ENCODE assay signal across 24 cellular contexts in the genomic region with DNA sequence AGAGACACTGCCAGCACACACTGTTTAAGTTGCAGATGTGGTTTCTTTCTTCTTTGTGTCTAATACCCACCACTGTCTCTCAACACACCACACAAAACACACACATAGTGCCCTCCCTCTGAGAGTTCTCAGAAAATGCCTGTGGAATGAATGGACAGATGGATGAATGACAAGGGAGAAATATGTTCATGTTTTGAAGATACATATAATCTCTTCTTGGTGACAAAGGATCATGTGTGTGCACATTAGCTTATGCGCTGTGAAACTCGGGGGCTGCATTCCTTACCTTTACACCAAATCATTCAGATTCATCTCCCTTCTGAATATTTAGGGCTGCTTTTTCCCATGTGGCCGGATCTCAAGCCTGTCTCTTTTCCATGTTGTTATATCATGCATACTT.
DNase-seq lines count a peak whose midpoint lies in the region; ATAC-seq, FAIRE-seq and TF ChIP-seq lines count a peak whose summit lies in the region.
"Had no signal": no experiment of that assay in that cellular context is flagged by ENCODE, and none has a peak within 500 bp of the region (broad histone marks: within the 10 kb centered on the region; RNA-seq: fewer than 3 reads in every experiment).

No MANE protein-coding gene starts in this region.

- DNase-seq in MCF 10A (ENCODE audit: unreplicated experiment) (no peak), breast epithelium (ENCODE audit: low spot score in 2 of 2) (no peak), GM12878 (ENCODE audit: low read depth, low spot score) (no peak), neural progenitor cell (ENCODE audit: low spot score) (no peak), Calu3 (no peak), SIG-M5 treated with dmso at 0.1 percent for 504 hours (lab: John Stamatoyannopoulos, UW; ENCODE audit: unreplicated experiment) (no peak), natural killer cell (no peak)
- DNase-seq: 8988T, AML-193, DMS79 treated with DMSO at 0.1 percent for 48 hours, H9, Karpas-422, NCI-H1417 treated with DMSO at 0.1 percent for 48 hours, NCI-H1930, NCI-H2227 treated with DMSO at 0.1 percent for 48 hours, NCI-H510A, NCI-H748 treated with DMSO at 0.1 percent for 48 hours, SHP77 treated with DMSO at 0.1 percent for 48 hours had no signal

- RAD21 ChIA-PET in GM12878 (lab: Charles Lee; ENCODE audit: unreplicated experiment) = interaction anchor here (1.3 kb wide), 1 partner anchor 20 kb away, joined by 3 read pairs; no protein-coding TSS in a partner anchor

- H3K27ac ChIP-seq in breast epithelium (no peak overlapping the region), GM12878 (ENCODE audit: control insufficient read depth, insufficient read depth) (no peak overlapping the region), neural progenitor cell (no peak overlapping the region)
- H3K27ac ChIP-seq: C4-2B, RWPE1 had no signal

- SMC1A ChIA-PET in GM12878 (lab: Charles Lee; ENCODE audit: uncharacterized antibody, unreplicated experiment) = interaction anchor here (1.0 to 1.6 kb wide), 2 partner anchors 11 to 55 kb away, joined by 3 to 4 read pairs; no protein-coding TSS in a partner anchor

- no peak overlapping the region for H3K4me3 ChIP-seq in breast epithelium
- no peak overlapping the region for H3K4me3 ChIP-seq in GM12878
- no peak overlapping the region for H3K4me3 ChIP-seq in neural progenitor cell

- 92% methylated on average over 3 of the region's 3 CpGs for WGBS in GM12878 (ENCODE audit: insufficient coverage, insufficient replicate concordance, low lambda C conversion rate, missing lambda C conversion rate)

- POLR2A ChIA-PET in MCF 10A (lab: Yijun Ruan, JAX) (no interaction called here), GM12878 (lab: Charles Lee) (interaction anchor here (0.8 kb wide), 1 partner anchor 9 kb away, joined by 3 read pairs; no protein-coding TSS in a partner anchor)

- no peak overlapping the region for H2AFZ ChIP-seq in GM12878 (ENCODE audit: control insufficient read depth, low read depth, low read length)
- H2AFZ ChIP-seq in neural progenitor cell (replicated peaks) = peak overlapping the region; percentile 38

- no peaks in the 10 kb centered on the region for H3F3A ChIP-seq in neural progenitor cell (ENCODE audit: low read depth)

- no peaks in the 10 kb centered on the region for H3K4me1 ChIP-seq in breast epithelium
- H3K4me1 ChIP-seq in GM12878 (ENCODE audit: control insufficient read depth, insufficient read depth, low read length) = no peaks in the 10 kb centered on the region
- peaks cover 19% of the 10 kb centered on the region for H3K4me1 ChIP-seq in neural progenitor cell

- no peak for TF ChIP-seq RAD21 in GM12878 (IDR thresholded peaks at IDR 0.05; ENCODE audit: insufficient read depth, low read depth, low read length)

- BruUV-seq in MCF 10A (replicated peaks; lab: Mats Ljungman, UMichigan) = no TSS peak
- no TSS peak for BruUV-seq in GM12878 (replicated peaks; lab: Mats Ljungman, UMichigan)
- BruUV-seq in Calu3 (replicated peaks; lab: Mats Ljungman, UMichigan) = no TSS peak

- H3K27me3 Mint-ChIP-seq in MCF 10A (ENCODE audit: insufficient read depth, unreplicated experiment) (no peaks in the 10 kb centered on the region), neural progenitor cell (ENCODE audit: insufficient read depth, low read depth) (no peaks in the 10 kb centered on the region), Calu3 (ENCODE audit: unreplicated experiment) (no peaks in the 10 kb centered on the region), natural killer cell (ENCODE audit: low read depth in 2 of 2) (no peaks in the 10 kb centered on the region)

- H3K79me2 ChIP-seq in GM12878 (ENCODE audit: control insufficient read depth, insufficient read depth, low read length) (no peaks in the 10 kb centered on the region), neural progenitor cell (ENCODE audit: low read depth) (no peaks in the 10 kb centered on the region)

- TF ChIP-seq EP300 in GM12878 (IDR thresholded peaks at IDR 0.05; ENCODE audit: borderline replicate concordance in 1 of 2, control insufficient read depth in 1 of 2, low read depth in 2 of 2, low read length in 2 of 2) = no peak

- ATAC-seq in GM12878 (peak; percentile 49), HG03097 (IDR thresholded peaks at IDR 0.05; ENCODE audit: low FRiP score, unreplicated experiment) (no peak), natural killer cell (no peak)
- ATAC-seq: SK-N-SH treated with all-trans-retinoic acid at 6 μM for 48 hours had no signal

- CTCF ChIA-PET in MCF 10A (lab: Yijun Ruan, JAX) (no interaction called here), GM12878 (lab: Yijun Ruan, JAX) (interaction anchor here (1.0 kb wide), 1 partner anchor 9 kb away, joined by 3 read pairs; no protein-coding TSS in a partner anchor), Calu3 (lab: Charles Lee) (no interaction called here)

- no peak for TF ChIP-seq CTCF in MCF 10A (IDR thresholded peaks at IDR 0.05; ENCODE audit: unreplicated experiment)
- TF ChIP-seq CTCF in breast epithelium (IDR thresholded peaks at IDR 0.05) = no peak
- TF ChIP-seq CTCF in GM12878 (IDR thresholded peaks at IDR 0.05 in 2 of 3, conservative IDR thresholded peaks at IDR 0.05 in 1 of 3; ENCODE audit: control insufficient read depth in 2 of 3, extremely low read depth in 1 of 3, insufficient read depth in 1 of 3, low read depth in 3 of 3, low read length in 3 of 3) = no peak
- no peak for TF ChIP-seq CTCF in neural progenitor cell (IDR thresholded peaks at IDR 0.05)
- TF ChIP-seq CTCF in Calu3 (IDR thresholded peaks at IDR 0.05; ENCODE audit: unreplicated experiment) = no peak
- TF ChIP-seq CTCF in natural killer cell (IDR thresholded peaks at IDR 0.05) = no peak

- in situ Hi-C loops in GM12878 (cut with MboI) = no loop called here

- intact Hi-C loops in MCF 10A (cut with micrococcal nuclease) (no loop called here), breast epithelium (cut with DNase I; ENCODE audit: low total_unique reads) (no loop called here), GM12878 (cut with micrococcal nuclease; ENCODE audit: unreplicated experiment) (no loop called here), Calu3 (cut with micrococcal nuclease; ENCODE audit: unreplicated experiment) (no loop called here), natural killer cell (cut with micrococcal nuclease) (no loop called here)

- H3K9me3 ChIP-seq in breast epithelium = no peaks in the 10 kb centered on the region
- H3K9me3 ChIP-seq in GM12878 (replicated peaks; ENCODE audit: control insufficient read depth, insufficient read depth, low read length) = no peaks in the 10 kb centered on the region
- H3K9me3 ChIP-seq in neural progenitor cell (ENCODE audit: low read depth) = no peaks in the 10 kb centered on the region

- no peak overlapping the region for H3K4me3 Mint-ChIP-seq in MCF 10A (ENCODE audit: unreplicated experiment)
- H3K4me3 Mint-ChIP-seq in neural progenitor cell = no peak overlapping the region
- no peak overlapping the region for H3K4me3 Mint-ChIP-seq in Calu3 (ENCODE audit: low read depth, unreplicated experiment)
- no peak overlapping the region for H3K4me3 Mint-ChIP-seq in natural killer cell
- H3K4me3 Mint-ChIP-seq: H9 had no signal

- FAIRE-seq in GM12878 (lab: Jason Lieb, UNC) = no peak
- FAIRE-seq: GM12891, HTR-8/SVneo had no signal

- H3K4me2 ChIP-seq in GM12878 (ENCODE audit: control insufficient read depth, insufficient read depth) (no peak overlapping the region), neural progenitor cell (peak overlapping the region; percentile 59)

- H3K36me3 ChIP-seq in breast epithelium (no peaks in the 10 kb centered on the region), GM12878 (ENCODE audit: control insufficient read depth in 2 of 2, insufficient read depth in 2 of 2, low read length in 1 of 2) (no peaks in the 10 kb centered on the region), neural progenitor cell (no peaks in the 10 kb centered on the region)

- H3K27me3 ChIP-seq in breast epithelium (no peaks in the 10 kb centered on the region), GM12878 (replicated peaks in 1 of 2; ENCODE audit: control insufficient read depth in 2 of 2, insufficient read depth in 2 of 2, low read length in 1 of 2) (no peaks in the 10 kb centered on the region), neural progenitor cell (no peaks in the 10 kb centered on the region)

- H3K4me1 Mint-ChIP-seq in MCF 10A (ENCODE audit: insufficient read depth, unreplicated experiment) = peaks cover 17% of the 10 kb centered on the region
- peaks cover 53% of the 10 kb centered on the region for H3K4me1 Mint-ChIP-seq in neural progenitor cell
- H3K4me1 Mint-ChIP-seq in Calu3 (ENCODE audit: low read depth, unreplicated experiment) = peaks cover 21% of the 10 kb centered on the region
- no peaks in the 10 kb centered on the region for H3K4me1 Mint-ChIP-seq in natural killer cell

- no peaks in the 10 kb centered on the region for H4K20me1 ChIP-seq in GM12878 (ENCODE audit: control insufficient read depth, insufficient read depth)
- H4K20me1 ChIP-seq in neural progenitor cell (ENCODE audit: low read depth) = no peaks in the 10 kb centered on the region

- H3K9ac ChIP-seq in GM12878 (ENCODE audit: control insufficient read depth, insufficient read depth, low read length) = no peak overlapping the region
- no peak overlapping the region for H3K9ac ChIP-seq in neural progenitor cell

- TF ChIP-seq POLR2A in breast epithelium (IDR thresholded peaks at IDR 0.05) (no peak), GM12878 (IDR thresholded peaks at IDR 0.05; ENCODE audit: low read depth, low read length) (no peak)

- H3K36me3 Mint-ChIP-seq in MCF 10A (ENCODE audit: insufficient read depth, unreplicated experiment) = peaks cover 16% of the 10 kb centered on the region
- H3K36me3 Mint-ChIP-seq in neural progenitor cell = peaks cover 6% of the 10 kb centered on the region
- peaks cover 8% of the 10 kb centered on the region for H3K36me3 Mint-ChIP-seq in Calu3 (ENCODE audit: insufficient read depth, unreplicated experiment)
- H3K36me3 Mint-ChIP-seq in natural killer cell = no peaks in the 10 kb centered on the region

- H3K27ac Mint-ChIP-seq in MCF 10A (ENCODE audit: low read depth, unreplicated experiment) (peak overlapping the region; percentile 16), neural progenitor cell (peak overlapping the region; percentile 82), Calu3 (ENCODE audit: unreplicated experiment) (no peak overlapping the region), natural killer cell (no peak overlapping the region)

- H3K9me3 Mint-ChIP-seq in MCF 10A (ENCODE audit: unreplicated experiment) (no peaks in the 10 kb centered on the region), neural progenitor cell (no peaks in the 10 kb centered on the region), Calu3 (ENCODE audit: low read depth, unreplicated experiment) (no peaks in the 10 kb centered on the region), natural killer cell (no peaks in the 10 kb centered on the region)
- H3K9me3 Mint-ChIP-seq: H9 had no signal

TF ChIP-seq in GM12878, 131 proteins besides CTCF, POLR2A, EP300 and RAD21 (continues in another document):
- TF ChIP-seq NFIC (IDR thresholded peaks at IDR 0.05; ENCODE audit: low read depth, low read length) (no peak), DPF2 (IDR thresholded peaks at IDR 0.05) (no peak)
- TF ChIP-seq, protein P1, sequence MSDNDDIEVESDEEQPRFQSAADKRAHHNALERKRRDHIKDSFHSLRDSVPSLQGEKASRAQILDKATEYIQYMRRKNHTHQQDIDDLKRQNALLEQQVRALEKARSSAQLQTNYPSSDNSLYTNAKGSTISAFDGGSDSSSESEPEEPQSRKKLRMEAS (IDR thresholded peaks at IDR 0.05; ENCODE audit: low read depth, low read length) = no peak

Comparison
In these comparisons a context has a peak if more than half of its experiments do, and no peak if none do; other contexts are left out.
1. H3K27ac Mint-ChIP-seq: peak in MCF 10A (single experiment) and neural progenitor cell (single experiment); none in Calu3 (single experiment) and natural killer cell (0 of 2).